Comparison of ENCODE assay signal across 20 cellular contexts in the genomic region with DNA sequence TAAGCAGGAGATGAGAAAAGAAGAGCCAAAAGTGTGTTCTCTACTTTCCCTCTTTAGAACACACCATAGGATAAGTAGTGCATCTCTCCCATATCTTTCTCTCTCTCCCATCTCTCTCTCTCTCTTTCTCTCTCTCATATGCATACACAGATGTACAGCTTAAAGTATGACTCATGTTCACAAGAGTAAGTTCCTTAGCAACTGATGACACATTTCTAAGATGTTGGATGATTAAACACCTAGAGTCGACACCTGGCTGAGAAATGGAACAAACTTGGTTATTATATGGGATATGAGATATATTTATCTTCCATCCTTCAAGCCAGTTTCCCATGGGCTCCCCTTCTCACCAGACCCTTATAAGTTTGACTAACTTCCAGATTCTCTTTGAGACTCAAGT.
"Had no signal": no experiment of that assay in that cellular context is flagged by ENCODE, and none has a peak within 500 bp of the region (broad histone marks: within the 10 kb centered on the region; RNA-seq: fewer than 3 reads in every experiment).

No MANE protein-coding gene starts in this region.

- H3K36me3 Mint-ChIP-seq: immature natural killer cell had no signal

- H3K4me1 ChIP-seq: heart right ventricle, transverse colon, uterus had no signal

- H3K4me1 Mint-ChIP-seq: activated CD4-positive, alpha-beta T cell treated with anti-CD3 and anti-CD28 coated beads, Interleukin-2, amount 10 ng/mL, durations not matched to agents 7 days and 5 days; immature natural killer cell had no signal

- H3K9me3 ChIP-seq: transverse colon, uterus had no signal

- H3K36me3 ChIP-seq: brain microvascular endothelial cell, heart right ventricle, transverse colon, uterus had no signal

- H3K4me3 ChIP-seq: coronary artery, heart right ventricle, lung, transverse colon, uterus had no signal

- H3K27ac ChIP-seq: brain microvascular endothelial cell, coronary artery, heart right ventricle, transverse colon, uterus had no signal

- H3K27me3 ChIP-seq: brain microvascular endothelial cell, uterus had no signal

- ATAC-seq: esophagus mucosa; heart right ventricle; stimulated activated naive CD8-positive, alpha-beta T cell treated with anti-CD3 and anti-CD28 coated beads, Interleukin-15, Interleukin-2, amounts not matched to agents 100 U/mL and 50 U/mL, for 24 hours had no signal

- H3K9me3 Mint-ChIP-seq: activated CD4-positive, alpha-beta T cell treated with anti-CD3 and anti-CD28 coated beads, Interleukin-2, amount 10 ng/mL, durations not matched to agents 7 days and 5 days had no signal

- DNase-seq: activated CD4-positive, alpha-beta T cell treated with anti-CD3 and anti-CD28 coated beads, Interleukin-2, amount 10 ng/mL, durations not matched to agents 7 days and 5 days; activated CD8-positive, alpha-beta memory T cell treated with anti-CD3 and anti-CD28 coated beads, Interleukin-2, amount 50 U/mL, for 48 hours; activated effector memory CD4-positive, alpha-beta T cell treated with anti-CD3 and anti-CD28 coated beads, Interleukin-2, amount 50 U/mL, for 16 hours; activated naive CD4-positive, alpha-beta T cell treated with anti-CD3 and anti-CD28 coated beads, Interleukin-2, amount 50 U/mL, for 16 hours; activated T-cell treated with anti-CD3 and anti-CD28 coated beads, Interleukin-2, amount 50 U/mL, for 48 hours; aorta; brain microvascular endothelial cell; heart right ventricle; immature natural killer cell; occipital lobe; stimulated activated CD4-positive, alpha-beta T cell treated with anti-CD3 and anti-CD28 coated beads, Interleukin-2, amount 100 ng/mL, for 24 hours; stimulated activated naive CD8-positive, alpha-beta T cell treated with anti-CD3 and anti-CD28 coated beads, Interleukin-15, Interleukin-2, amounts not matched to agents 100 U/mL and 50 U/mL, for 24 hours; substantia nigra; T-helper 1 cell; T-helper 9 cell; transverse colon; uterus had no signal

- H3K4me3 Mint-ChIP-seq: activated CD4-positive, alpha-beta T cell treated with anti-CD3 and anti-CD28 coated beads, Interleukin-2, amount 10 ng/mL, durations not matched to agents 7 days and 5 days; immature natural killer cell had no signal

- H3K27ac Mint-ChIP-seq: activated CD4-positive, alpha-beta T cell treated with anti-CD3 and anti-CD28 coated beads, Interleukin-2, amount 10 ng/mL, durations not matched to agents 7 days and 5 days; immature natural killer cell had no signal
